ENCODE assay signal across 9 cellular contexts in genomic region chr1:209808059-209808494, GRCh38. TPM values are rescaled to one million over a fixed set of nuclear protein-coding genes. Genes with fewer than 3 reads are reported as not detected.
DNase-seq lines count a peak whose midpoint lies in the region; ATAC-seq lines count a peak whose summit lies in the region.
"Had no signal": no experiment of that assay in that cellular context is flagged by ENCODE, and none has a peak within 500 bp of the region (broad histone marks: within the 10 kb centered on the region; RNA-seq: fewer than 3 reads in every experiment).

No MANE protein-coding gene starts in this region.

- peak; percentile 97 for DNase-seq in ELR (ENCODE audit: low read depth)
- DNase-seq in NCI-H345 (lab: John Stamatoyannopoulos, UW) = peak; percentile 71
- DNase-seq in dermis blood vessel endothelial cell = peak; percentile 97
- DNase-seq in myocyte (ENCODE audit: low read depth) = peak; percentile 97
- DNase-seq in NCI-H1048 (lab: John Stamatoyannopoulos, UW) = no peak
- no peak for DNase-seq in NCI-H187 treated with DMSO at 0.1 percent for 48 hours (lab: John Stamatoyannopoulos, UW)
- DNase-seq: NCI-H524 treated with DMSO at 0.1 percent for 48 hours had no signal

- no peak for ATAC-seq in GM21447 (IDR thresholded peaks at IDR 0.05; ENCODE audit: unreplicated experiment)
- no peak for ATAC-seq in GM19328 (IDR thresholded peaks at IDR 0.05; ENCODE audit: unreplicated experiment)

RNA-seq across cellular contexts. Expression of gene IRF6, which starts 2.1 kb away (rescaled TPM):
- 1.0 and 2.4 TPM in 2 replicates for total RNA-seq in dermis blood vessel endothelial cell
- total RNA-seq in myocyte = 0.53 and 1.2 TPM in 2 replicates
- polyA plus RNA-seq in myocyte (2012) = 1.2 TPM

RNA-seq across cellular contexts. Expression of gene UTP25, which starts 19.7 kb away (rescaled TPM):
- total RNA-seq in dermis blood vessel endothelial cell = 6.9 and 8.2 TPM in 2 replicates
- 6.7 and 6.8 TPM in 2 replicates for total RNA-seq in myocyte
- polyA plus RNA-seq in myocyte (2012) = 4.6 TPM

RNA-seq across cellular contexts. Expression of gene C1orf74, which starts 23.7 kb away (rescaled TPM):
- total RNA-seq in dermis blood vessel endothelial cell (2.2 and 2.4 TPM in 2 replicates), myocyte (2.6 and 4.1 TPM in 2 replicates)
- polyA plus RNA-seq in myocyte (2012) = 1.9 TPM

RNA-seq across cellular contexts. Expression of gene TRAF3IP3, which starts 52.2 kb away (rescaled TPM):
- total RNA-seq in dermis blood vessel endothelial cell (not detected in 2 replicates), myocyte (0.03 and 0.05 TPM in 2 replicates)
- 0.18 TPM for polyA plus RNA-seq in myocyte (2012)

Comparison
In these comparisons a context has a peak if more than half of its experiments do, and no peak if none do; other contexts are left out.
1. DNase-seq: peak in ELR (single experiment), NCI-H345 (single experiment), dermis blood vessel endothelial cell (single experiment) and myocyte (single experiment); none in NCI-H1048 (single experiment) and NCI-H187 treated with DMSO at 0.1 percent for 48 hours (single experiment).